13 cellular contexts compared by ENCODE assay signal in the genomic region with DNA sequence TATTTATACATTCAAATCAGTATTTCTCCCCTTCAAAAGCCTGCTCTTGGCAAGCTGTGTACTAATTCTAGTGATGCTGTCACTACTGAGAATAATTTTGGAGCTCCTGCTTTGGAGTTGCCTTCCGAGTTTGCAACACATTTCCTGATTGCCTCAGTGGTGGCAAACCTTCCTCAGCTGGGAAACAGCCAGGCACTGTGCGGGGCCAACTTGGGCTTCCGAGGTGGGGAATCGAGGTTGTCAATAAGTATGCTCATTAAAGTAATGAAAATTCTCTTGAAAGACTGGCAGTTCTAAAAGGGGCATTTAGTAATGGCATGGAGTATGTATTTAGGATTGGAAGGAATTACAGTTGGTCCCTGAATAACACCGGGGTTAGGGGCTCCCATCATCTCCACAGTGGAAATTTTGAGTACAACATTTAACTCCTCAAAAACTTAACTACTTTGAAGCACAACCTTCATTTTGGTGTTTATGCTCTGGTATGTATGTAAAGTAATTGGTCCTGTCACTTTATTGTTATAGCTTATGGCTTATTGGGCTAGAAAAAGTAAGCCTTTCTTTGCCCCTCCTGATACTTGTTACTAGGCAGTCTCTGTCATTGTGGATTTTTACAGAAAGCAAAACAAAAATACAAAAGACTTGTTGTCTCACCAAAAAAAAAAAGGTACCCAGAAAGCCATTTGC. TPM values are rescaled to one million over a fixed set of nuclear protein-coding genes. Genes with fewer than 3 reads are reported as not detected.
A peak's percentile ranks its signal among the peaks of the same experiment; 100 is the strongest.
DNase-seq lines count a peak whose midpoint lies in the region; ATAC-seq and TF ChIP-seq lines count a peak whose summit lies in the region.
"Had no signal": no experiment of that assay in that cellular context is flagged by ENCODE, and none has a peak within 500 bp of the region (broad histone marks: within the 10 kb centered on the region; RNA-seq: fewer than 3 reads in every experiment).

No MANE protein-coding gene starts in this region.

- H3K9me3 Mint-ChIP-seq in CD8-positive, alpha-beta T cell, result no peaks in the 10 kb centered on the region
- H3K9me3 Mint-ChIP-seq in central memory CD8-positive, alpha-beta T cell, result no peaks in the 10 kb centered on the region

- H3K4me1 ChIP-seq in CD8-positive, alpha-beta T cell (ENCODE audit: insufficient read depth, low read length), result peaks cover 52% of the 10 kb centered on the region
- H3K4me1 ChIP-seq in Panc1 (ENCODE audit: control insufficient read depth, insufficient read depth, low read length), result peaks cover 8% of the 10 kb centered on the region

- BruUV-seq in Panc1 (replicated peaks; lab: Mats Ljungman, UMichigan), result TSS peak; percentile 63

- CTCF ChIA-PET in CD8-positive, alpha-beta T cell (lab: Charles Lee), result interaction anchor here (0.5 to 8.7 kb wide), 9 partner anchors 22 to 81 kb away, joined by 3 to 81 read pairs (median 4); partner anchors contain the start of gene MCM3
- CTCF ChIA-PET in Panc1 (lab: Charles Lee), result no interaction called here

- peaks cover 69% of the 10 kb centered on the region for H3K4me1 Mint-ChIP-seq in CD8-positive, alpha-beta T cell (ENCODE audit: low read depth)
- peaks cover 62% of the 10 kb centered on the region for H3K4me1 Mint-ChIP-seq in central memory CD8-positive, alpha-beta T cell

- no peaks in the 10 kb centered on the region for H3K9me3 ChIP-seq in CD8-positive, alpha-beta T cell (ENCODE audit: low read length)
- H3K9me3 ChIP-seq in Panc1 (ENCODE audit: control insufficient read depth, insufficient read depth, low read depth, low read length) (no peaks in the 10 kb centered on the region), MG63 (no peaks in the 10 kb centered on the region)
- H3K9me3 ChIP-seq: BLaER1, gastroesophageal sphincter had no signal

- no peak for DNase-seq in CD8-positive, alpha-beta T cell
- no peak for DNase-seq in Panc1 (ENCODE audit: low read depth, low spot score)
- no peak for DNase-seq in central memory CD8-positive, alpha-beta T cell (ENCODE audit: low spot score in 2 of 2)
- peak in 37 of 56 donors; percentile 3 to 65 (median 27) for DNase-seq in nucleus accumbens (lab: John Stamatoyannopoulos, UW)
- DNase-seq in activated gamma-delta T cell (lab: John Stamatoyannopoulos, UW), result no peak
- no peak for DNase-seq in MG63
- DNase-seq in H7, result no peak
- no peak for DNase-seq in NCI-H146 treated with DMSO at 0.1 percent for 48 hours (lab: John Stamatoyannopoulos, UW; ENCODE audit: unreplicated experiment)
- DNase-seq: mesendoderm, NCI-H345 had no signal

- peaks cover 4% of the 10 kb centered on the region for H3K36me3 ChIP-seq in CD8-positive, alpha-beta T cell (ENCODE audit: insufficient read depth, low read length)
- H3K36me3 ChIP-seq in Panc1 (ENCODE audit: control insufficient read depth, insufficient read depth, low read length) (no peaks in the 10 kb centered on the region; the same call in 1 of the 2 replicates), MG63 (no peaks in the 10 kb centered on the region), H7 (replicated peaks; ENCODE audit: control insufficient read depth, insufficient read depth, low read length) (no peaks in the 10 kb centered on the region)
- H3K36me3 ChIP-seq: gastroesophageal sphincter had no signal

- no peak overlapping the region for H3K27ac ChIP-seq in CD8-positive, alpha-beta T cell (ENCODE audit: low read depth, low read length)
- H3K27ac ChIP-seq in Panc1 (ENCODE audit: low read length), result no peak overlapping the region
- H3K27ac ChIP-seq: BLaER1 had no signal

- no peaks in the 10 kb centered on the region for H3K27me3 Mint-ChIP-seq in CD8-positive, alpha-beta T cell (ENCODE audit: low read depth)
- no peaks in the 10 kb centered on the region for H3K27me3 Mint-ChIP-seq in central memory CD8-positive, alpha-beta T cell

- ATAC-seq in CD8-positive, alpha-beta T cell, result no peak
- no peak for ATAC-seq in Panc1
- no peak for ATAC-seq in central memory CD8-positive, alpha-beta T cell (replicated peaks; ENCODE audit: extremely low read depth, poor library complexity, severe bottlenecking)
- ATAC-seq: gastroesophageal sphincter, K562 had no signal

- in situ Hi-C loops in Panc1 (cut with HindIII; ENCODE audit: low pct_unique_long_range_greater_than_20kb, low sequenced_read_pairs), result no loop called here

- H3K27ac Mint-ChIP-seq in CD8-positive, alpha-beta T cell, result peak overlapping the region; percentile 84
- no peak overlapping the region for H3K27ac Mint-ChIP-seq in central memory CD8-positive, alpha-beta T cell (ENCODE audit: low read depth)

- intact Hi-C loops in CD8-positive, alpha-beta T cell (cut with DNase I, micrococcal nuclease), result loop anchor here in 1 of 2 experiments (5.0 kb wide), 1 partner anchor 1433 kb away; the partner anchor contains the start of gene LRRC1
- intact Hi-C loops in Panc1 (cut with micrococcal nuclease; ENCODE audit: unreplicated experiment), result no loop called here

- TF ChIP-seq CTCF in CD8-positive, alpha-beta T cell (IDR thresholded peaks at IDR 0.05), result no peak
- no peak for TF ChIP-seq CTCF in Panc1 (IDR thresholded peaks at IDR 0.05)

- peaks cover 57% of the 10 kb centered on the region for H3K36me3 Mint-ChIP-seq in CD8-positive, alpha-beta T cell
- H3K36me3 Mint-ChIP-seq in central memory CD8-positive, alpha-beta T cell (ENCODE audit: insufficient read depth), result peaks cover 30% of the 10 kb centered on the region

- H3K4me3 ChIP-seq in CD8-positive, alpha-beta T cell (ENCODE audit: low read depth, low read length), result no peak overlapping the region
- H3K4me3 ChIP-seq in Panc1 (ENCODE audit: low read depth in 2 of 2, low read length in 2 of 2) (no peak overlapping the region), MG63 (no peak overlapping the region), H7 (ENCODE audit: insufficient read depth, low read depth, low read length) (no peak overlapping the region)
- H3K4me3 ChIP-seq: BLaER1, gastroesophageal sphincter, K562 had no signal

- H3K27me3 ChIP-seq in CD8-positive, alpha-beta T cell (ENCODE audit: insufficient read depth, low read length), result no peaks in the 10 kb centered on the region
- H3K27me3 ChIP-seq in Panc1 (ENCODE audit: control insufficient read depth, insufficient read depth, low read length) (no peaks in the 10 kb centered on the region; the same call in 1 of the 2 replicates), MG63 (no peaks in the 10 kb centered on the region), H7 (ENCODE audit: control insufficient read depth, insufficient read depth, low read length) (peaks cover 21% of the 10 kb centered on the region)
- H3K27me3 ChIP-seq: BLaER1, gastroesophageal sphincter had no signal

- POLR2A ChIA-PET in CD8-positive, alpha-beta T cell (lab: Charles Lee), result interaction anchor here (0.6 to 5.0 kb wide), 5 partner anchors 26 to 80 kb away, joined by 3 to 55 read pairs (median 3); partner anchors contain the start of gene MCM3
- POLR2A ChIA-PET in Panc1 (lab: Charles Lee), result no interaction called here

- H3K4me3 Mint-ChIP-seq in CD8-positive, alpha-beta T cell, result peak overlapping the region; percentile 49
- H3K4me3 Mint-ChIP-seq in central memory CD8-positive, alpha-beta T cell, result peak overlapping the region; percentile 16

RNA-seq across cellular contexts. Expression of gene PAQR8, which starts 2.7 kb away (rescaled TPM):
- total RNA-seq in CD8-positive, alpha-beta T cell, result 1 to 10 TPM; 1.8 to 2.2 TPM
- total RNA-seq in Panc1 (2021; ENCODE audit: unreplicated experiment), result 3.6 TPM
- 2.3 TPM for polyA plus RNA-seq in Panc1 (2012; ENCODE audit: insufficient read length)
- 2.9 and 3.2 TPM in 2 replicates for total RNA-seq in MG63 (2014; rRNA removed; shearing (Covaris generic); ENCODE audit: low replicate concordance)
- 4.6 and 6.7 TPM in 2 replicates for total RNA-seq in H7 (2014; rRNA removed; shearing (Covaris generic))

RNA-seq across cellular contexts. Expression of gene EFHC1, which starts 55.5 kb away (rescaled TPM):
- 1 to 10 TPM; 5.1 to 6.9 TPM for total RNA-seq in CD8-positive, alpha-beta T cell
- total RNA-seq in Panc1 (2021; ENCODE audit: unreplicated experiment), result 24.6 TPM
- polyA plus RNA-seq in Panc1 (2012; ENCODE audit: insufficient read length), result 17.6 TPM
- total RNA-seq in MG63 (2014; rRNA removed; shearing (Covaris generic); ENCODE audit: low replicate concordance), result 54.0 and 78.4 TPM in 2 replicates
- 11.5 and 15.7 TPM in 2 replicates for total RNA-seq in H7 (2014; rRNA removed; shearing (Covaris generic))

Comparison
In these comparisons a context has a peak if more than half of its experiments do, and no peak if none do; other contexts are left out.
1. DNase-seq: peak in nucleus accumbens (37 of 56); none in CD8-positive, alpha-beta T cell (0 of 7), Panc1 (single experiment), central memory CD8-positive, alpha-beta T cell (0 of 2), activated gamma-delta T cell (single experiment), MG63 (single experiment), H7 (single experiment) and NCI-H146 treated with DMSO at 0.1 percent for 48 hours (single experiment).